In genomic region chr14:71488703-71489141, GRCh38 we compare ENCODE assay signal across 2 cellular contexts.
TF ChIP-seq lines count a peak whose summit lies in the region.

No MANE protein-coding gene starts in this region.

TF ChIP-seq in SK-N-SH, 30 proteins besides CTCF, POLR2A, EP300 and RAD21:
- no peak for TF ChIP-seq RXRA (IDR thresholded peaks at IDR 0.05; ENCODE audit: borderline replicate concordance, low read depth)
- no peak for TF ChIP-seq FOXJ3 (CRISPR knock-in tag; IDR thresholded peaks at IDR 0.05)
- TF ChIP-seq ZBTB33 (IDR thresholded peaks at IDR 0.05; ENCODE audit: borderline replicate concordance, low read depth) = no peak
- TF ChIP-seq MXI1 (IDR thresholded peaks at IDR 0.05; ENCODE audit: low read depth, low read length) = no peak
- TF ChIP-seq EZH2phosphoT487 (IDR thresholded peaks at IDR 0.05; ENCODE audit: borderline replicate concordance, low read depth) = no peak
- no peak for TF ChIP-seq SIN3A (IDR thresholded peaks at IDR 0.05; ENCODE audit: borderline replicate concordance, low read depth, low read length)
- TF ChIP-seq POLR2AphosphoS5 (IDR thresholded peaks at IDR 0.05; ENCODE audit: low read depth, low read length) = no peak

TF ChIP-seq in endothelial cell of umbilical vein, 7 proteins besides CTCF, POLR2A, EP300 and RAD21 (continued from another document):
- TF ChIP-seq FOS (IDR thresholded peaks at IDR 0.05; ENCODE audit: borderline replicate concordance, insufficient read depth, low read length) (no peak), GATA2 (IDR thresholded peaks at IDR 0.05; ENCODE audit: insufficient read depth, insufficient read length, low read depth, low read length) (no peak), JUN (IDR thresholded peaks at IDR 0.05; ENCODE audit: borderline replicate concordance, insufficient read depth, insufficient read length, low read depth) (no peak), MAX (IDR thresholded peaks at IDR 0.05; ENCODE audit: insufficient read depth, insufficient read length) (no peak), EZH2 (IDR thresholded peaks at IDR 0.05; ENCODE audit: borderline replicate concordance, low read depth, low read length, severe bottlenecking) (no peak), POLR2AphosphoS5 (IDR thresholded peaks at IDR 0.05; ENCODE audit: insufficient read depth, low read depth, low read length) (no peak)
